Comparison of ENCODE assay signal across 15 cellular contexts in the genomic region with DNA sequence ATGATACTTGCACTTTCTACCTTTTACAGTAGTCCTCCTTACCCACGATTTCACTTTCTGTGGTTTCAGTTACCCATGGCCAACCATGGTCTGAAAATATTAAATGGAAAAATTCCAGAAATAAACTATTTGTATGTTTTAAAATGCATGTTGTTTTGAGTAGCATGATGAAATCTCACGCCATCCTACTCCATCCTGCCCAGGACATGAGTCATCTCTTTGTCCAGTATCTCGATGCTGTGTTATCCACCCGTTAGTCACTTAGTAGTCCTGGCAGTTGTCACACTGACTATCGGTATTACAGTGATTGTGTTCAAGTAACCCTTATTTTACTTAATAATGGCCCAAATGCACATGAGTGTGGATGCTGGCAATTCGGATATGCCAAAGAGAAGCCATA. TPM values are rescaled to one million over a fixed set of nuclear protein-coding genes. Genes with fewer than 3 reads are reported as not detected.
A peak's percentile ranks its signal among the peaks of the same experiment; 100 is the strongest.
DNase-seq lines count a peak whose midpoint lies in the region; ATAC-seq and TF ChIP-seq lines count a peak whose summit lies in the region.
"Had no signal": no experiment of that assay in that cellular context is flagged by ENCODE, and none has a peak within 500 bp of the region (broad histone marks: within the 10 kb centered on the region; RNA-seq: fewer than 3 reads in every experiment).

No MANE protein-coding gene starts in this region.

- no peaks in the 10 kb centered on the region for H3K4me1 Mint-ChIP-seq in CD8-positive, alpha-beta memory T cell

- ATAC-seq in HG03442 (IDR thresholded peaks at IDR 0.05; ENCODE audit: unreplicated experiment): no peak
- ATAC-seq: activated T-cell treated with anti-CD3 and anti-CD28 coated beads, Interleukin-2, amount 50 U/mL, for 4 hours had no signal

- H2AFZ ChIP-seq in OCI-LY7 (ENCODE audit: low read length) (0 out of 2 replicates have a peak overlapping the region, but pooled peaks have one; percentile 7), osteoblast (ENCODE audit: low read length) (peak overlapping the region; percentile 40)

- H3K36me3 ChIP-seq in OCI-LY7 (ENCODE audit: insufficient read depth, low read length) (no peaks in the 10 kb centered on the region), osteoblast (ENCODE audit: insufficient read depth, low read length) (no peaks in the 10 kb centered on the region)
- H3K36me3 ChIP-seq in CD8-positive, alpha-beta memory T cell (ENCODE audit: insufficient read depth, low read length): no peaks in the 10 kb centered on the region
- H3K36me3 ChIP-seq: neutrophil, suprapubic skin had no signal

- H3K27me3 Mint-ChIP-seq in CD8-positive, alpha-beta memory T cell: no peaks in the 10 kb centered on the region

- H3K4me2 ChIP-seq in OCI-LY7 (ENCODE audit: low read length) (no peak overlapping the region), osteoblast (ENCODE audit: insufficient read depth, low read length) (peak overlapping the region; percentile 56)

- TF ChIP-seq CTCF in OCI-LY7 (conservative IDR thresholded peaks at IDR 0.05; ENCODE audit: low read length) (no peak), osteoblast (IDR thresholded peaks at IDR 0.05; ENCODE audit: extremely low read depth, low read depth, low read length) (no peak)

- intact Hi-C loops in OCI-LY7 (cut with micrococcal nuclease; ENCODE audit: unreplicated experiment): no loop called here

- H3K27ac Mint-ChIP-seq in CD8-positive, alpha-beta memory T cell: no peak overlapping the region

- POLR2A ChIA-PET in OCI-LY7 (lab: Charles Lee): no interaction called here
- POLR2A ChIA-PET in CD8-positive, alpha-beta memory T cell (lab: Charles Lee): no interaction called here

- no TSS peak for BruUV-seq in OCI-LY7 (replicated peaks; lab: Mats Ljungman, UMichigan)

- CTCF ChIA-PET in OCI-LY7 (lab: Charles Lee; ENCODE audit: unreplicated experiment): no interaction called here
- CTCF ChIA-PET in CD8-positive, alpha-beta memory T cell (lab: Charles Lee): no interaction called here

- peaks cover 0 to 8% (median 3%) of the 10 kb centered on the region in 5 donors for H3K9me3 Mint-ChIP-seq in CD8-positive, alpha-beta memory T cell

- no peaks in the 10 kb centered on the region for H4K20me1 ChIP-seq in OCI-LY7 (ENCODE audit: insufficient read depth, low read length)
- no peaks in the 10 kb centered on the region for H4K20me1 ChIP-seq in osteoblast (ENCODE audit: insufficient read depth, low read length)

- H3K4me3 Mint-ChIP-seq in CD8-positive, alpha-beta memory T cell: no peak overlapping the region
- H3K4me3 Mint-ChIP-seq: activated T-cell treated with anti-CD3 and anti-CD28 coated beads, Interleukin-2, amount 50 U/mL, for 4 hours had no signal

- H3K27ac ChIP-seq in OCI-LY7 (ENCODE audit: low read depth, low read length, poor library complexity, severe bottlenecking) (no peak overlapping the region), osteoblast (ENCODE audit: low read depth, low read length) (no peak overlapping the region)
- H3K27ac ChIP-seq in CD8-positive, alpha-beta memory T cell (ENCODE audit: low read depth, low read length): no peak overlapping the region
- H3K27ac ChIP-seq: coronary artery, neutrophil, suprapubic skin had no signal

- DNase-seq in GM04503 (ENCODE audit: low read depth) (peak; percentile 32), OCI-LY7 (ENCODE audit: low spot score) (no peak), cerebellar cortex (ENCODE audit: low spot score) (peak; percentile 40), osteoblast (ENCODE audit: insufficient read length, low spot score, missing footprints) (no peak), NCI-H1092 treated with DMSO at 0.1 percent for 48 hours (lab: John Stamatoyannopoulos, UW) (no peak), SK-N-DZ (ENCODE audit: low spot score) (no peak)
- no peak for DNase-seq in CD8-positive, alpha-beta memory T cell
- DNase-seq: activated T-cell treated with anti-CD3 and anti-CD28 coated beads, Interleukin-2, amount 50 U/mL, for 4 hours; GDM1; NCI-H524 treated with DMSO at 0.1 percent for 48 hours; stimulated activated CD4-positive, alpha-beta T cell treated with anti-CD3 and anti-CD28 coated beads, Interleukin-4, amount 100 ng/mL, for 24 hours had no signal

- no peaks in the 10 kb centered on the region for H3K9me2 ChIP-seq in OCI-LY7 (ENCODE audit: insufficient read depth, low read length)

- H3K79me2 ChIP-seq in OCI-LY7 (ENCODE audit: insufficient read depth, low read depth, low read length): no peaks in the 10 kb centered on the region
- no peaks in the 10 kb centered on the region for H3K79me2 ChIP-seq in osteoblast (ENCODE audit: insufficient read depth, low read length)

- H3K36me3 Mint-ChIP-seq in CD8-positive, alpha-beta memory T cell: no peaks in the 10 kb centered on the region

- no peak overlapping the region for H3K4me3 ChIP-seq in OCI-LY7 (ENCODE audit: low read depth, low read length, poor library complexity, severe bottlenecking)
- H3K4me3 ChIP-seq in osteoblast (ENCODE audit: insufficient read depth, low read length): peak overlapping the region; percentile 28
- no peak overlapping the region for H3K4me3 ChIP-seq in CD8-positive, alpha-beta memory T cell (ENCODE audit: low read length)
- H3K4me3 ChIP-seq: coronary artery, suprapubic skin had no signal

- no peaks in the 10 kb centered on the region for H3K27me3 ChIP-seq in osteoblast (ENCODE audit: insufficient read depth, low read length)
- H3K27me3 ChIP-seq in CD8-positive, alpha-beta memory T cell (ENCODE audit: insufficient read depth, low read length, poor library complexity, severe bottlenecking): no peaks in the 10 kb centered on the region
- H3K27me3 ChIP-seq: neutrophil, suprapubic skin had no signal

- H3K9me3 ChIP-seq in OCI-LY7 (ENCODE audit: low read length) (no peaks in the 10 kb centered on the region), osteoblast (ENCODE audit: low read depth, low read length) (no peaks in the 10 kb centered on the region)
- no peaks in the 10 kb centered on the region for H3K9me3 ChIP-seq in CD8-positive, alpha-beta memory T cell (ENCODE audit: low read length)
- H3K9me3 ChIP-seq: neutrophil, suprapubic skin had no signal

- peaks cover 11% of the 10 kb centered on the region for H3K4me1 ChIP-seq in OCI-LY7 (ENCODE audit: insufficient read depth, low read length, poor library complexity, severe bottlenecking)
- H3K4me1 ChIP-seq in osteoblast (ENCODE audit: insufficient read depth, low read length): peaks cover 7% of the 10 kb centered on the region
- no peaks in the 10 kb centered on the region for H3K4me1 ChIP-seq in CD8-positive, alpha-beta memory T cell (ENCODE audit: insufficient read depth, low read length)
- H3K4me1 ChIP-seq: suprapubic skin had no signal

RNA-seq across cellular contexts. Expression of gene SYT1, which starts 22.4 kb away (rescaled TPM):
- not detected in 2 replicates for total RNA-seq in OCI-LY7 (2014; rRNA removed; shearing (Covaris generic))
- total RNA-seq in OCI-LY7 (2022) (not detected in 2 replicates), osteoblast (0.29 TPM in 1 of 2 replicates, not detected in the other)
- polyA plus RNA-seq in SK-N-DZ (2014; cell fraction: cytosol; rRNA removed): 73.8 and 76.9 TPM in 2 replicates
- polyA plus RNA-seq in SK-N-DZ (2014; cell fraction: nucleus; rRNA removed): 39.9 and 54.0 TPM in 2 replicates
- total RNA-seq in CD8-positive, alpha-beta memory T cell: not detected
- polyA plus RNA-seq in CD8-positive, alpha-beta memory T cell: not detected

Comparison
In these comparisons a context has a peak if more than half of its experiments do, and no peak if none do; other contexts are left out.
1. DNase-seq: peak in GM04503 (single experiment) and cerebellar cortex (single experiment); none in OCI-LY7 (single experiment), osteoblast (single experiment), NCI-H1092 treated with DMSO at 0.1 percent for 48 hours (single experiment), SK-N-DZ (single experiment) and CD8-positive, alpha-beta memory T cell (0 of 5).